ENCODE assay signal across 1 cellular context in the genomic region with DNA sequence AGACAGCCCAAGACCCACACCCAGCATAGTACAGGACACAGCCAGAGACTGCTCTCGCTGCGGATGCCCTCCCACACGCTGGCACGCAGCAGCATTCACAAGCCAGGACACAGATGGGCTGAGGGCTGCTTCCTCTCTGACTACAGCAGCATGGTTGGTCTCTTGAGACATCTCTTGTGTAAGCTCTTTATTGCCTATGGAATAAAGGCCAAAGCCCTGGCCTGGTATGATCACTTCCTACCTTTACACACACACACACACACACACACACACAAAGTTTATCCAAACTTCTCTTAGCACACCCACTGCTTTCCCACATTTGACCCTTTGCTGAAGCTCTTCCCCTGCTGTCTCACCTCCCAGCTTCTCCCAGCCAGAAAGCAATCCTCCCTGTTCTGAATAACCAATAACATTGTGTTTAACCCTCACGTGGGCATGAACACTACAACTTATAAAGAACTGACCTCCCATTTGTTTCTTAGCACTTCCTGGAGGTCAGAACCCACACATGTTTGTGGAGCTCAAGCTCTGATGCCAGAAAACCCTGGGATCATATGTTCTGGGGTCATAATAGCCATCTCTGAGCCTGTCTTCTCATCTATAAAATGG.
TF ChIP-seq lines count a peak whose summit lies in the region.

No MANE protein-coding gene starts in this region.

TF ChIP-seq in HEK293, 187 proteins besides CTCF, POLR2A, EP300 and RAD21 (continued from another document and continues in another):
- TF ChIP-seq, protein P1, sequence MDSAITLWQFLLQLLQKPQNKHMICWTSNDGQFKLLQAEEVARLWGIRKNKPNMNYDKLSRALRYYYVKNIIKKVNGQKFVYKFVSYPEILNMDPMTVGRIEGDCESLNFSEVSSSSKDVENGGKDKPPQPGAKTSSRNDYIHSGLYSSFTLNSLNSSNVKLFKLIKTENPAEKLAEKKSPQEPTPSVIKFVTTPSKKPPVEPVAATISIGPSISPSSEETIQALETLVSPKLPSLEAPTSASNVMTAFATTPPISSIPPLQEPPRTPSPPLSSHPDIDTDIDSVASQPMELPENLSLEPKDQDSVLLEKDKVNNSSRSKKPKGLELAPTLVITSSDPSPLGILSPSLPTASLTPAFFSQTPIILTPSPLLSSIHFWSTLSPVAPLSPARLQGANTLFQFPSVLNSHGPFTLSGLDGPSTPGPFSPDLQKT (IDR thresholded peaks at IDR 0.05; ENCODE audit: borderline replicate concordance, low read depth, low read length) = no peak
- TF ChIP-seq ZNF658 (tag by site-specific recombination; IDR thresholded peaks at IDR 0.05) (no peak), ZNF394 (tag by site-specific recombination; IDR thresholded peaks at IDR 0.05; ENCODE audit: borderline replicate concordance) (peak; percentile 95), PRDM1 (tag by site-specific recombination; IDR thresholded peaks at IDR 0.05) (no peak), ZBTB1 (tag by site-specific recombination; IDR thresholded peaks at IDR 0.05) (no peak), SP3 (tag by site-specific recombination; IDR thresholded peaks at IDR 0.05) (peak; percentile 40), ZFP69B (tag by site-specific recombination; IDR thresholded peaks at IDR 0.05) (no peak), ZNF350 (tag by site-specific recombination; IDR thresholded peaks at IDR 0.05) (no peak), ZNF514 (tag by site-specific recombination; IDR thresholded peaks at IDR 0.05) (no peak), ZNF707 (tag by site-specific recombination; IDR thresholded peaks at IDR 0.05) (no peak), ZNF561 (tag by site-specific recombination; IDR thresholded peaks at IDR 0.05; ENCODE audit: borderline replicate concordance) (no peak), ZNF335 (tag by site-specific recombination; conservative IDR thresholded peaks at IDR 0.05) (no peak), ZNF670 (tag by site-specific recombination; IDR thresholded peaks at IDR 0.05; ENCODE audit: low read depth) (no peak), IKZF3 (tag by site-specific recombination; IDR thresholded peaks at IDR 0.05) (no peak), ZBTB20 (tag by site-specific recombination; IDR thresholded peaks at IDR 0.05) (peak; percentile 58; the same call in 1 of the 2 replicates), ZNF792 (tag by site-specific recombination; IDR thresholded peaks at IDR 0.05) (no peak), SP7 (tag by site-specific recombination; IDR thresholded peaks at IDR 0.05) (peak; percentile 74), ZNF416 (tag by site-specific recombination; IDR thresholded peaks at IDR 0.05) (no peak), ZNF624 (tag by site-specific recombination; IDR thresholded peaks at IDR 0.05) (no peak), ZNF404 (tag by site-specific recombination; IDR thresholded peaks at IDR 0.05) (no peak), ZNF747 (tag by site-specific recombination; IDR thresholded peaks at IDR 0.05) (no peak), ZNF138 (tag by site-specific recombination; IDR thresholded peaks at IDR 0.05; ENCODE audit: borderline replicate concordance) (no peak), ZNF501 (tag by site-specific recombination; IDR thresholded peaks at IDR 0.05) (no peak), ZNF174 (tag by site-specific recombination; IDR thresholded peaks at IDR 0.05) (no peak), GFI1B (tag by site-specific recombination; IDR thresholded peaks at IDR 0.05) (no peak), REPIN1 (tag by site-specific recombination; IDR thresholded peaks at IDR 0.05; ENCODE audit: low read depth) (no peak), ZNF529 (tag by site-specific recombination; IDR thresholded peaks at IDR 0.05; ENCODE audit: insufficient replicate concordance) (no peak), ZNF777 (tag by site-specific recombination; IDR thresholded peaks at IDR 0.05; ENCODE audit: borderline replicate concordance) (no peak), ZNF37A (tag by site-specific recombination; IDR thresholded peaks at IDR 0.05) (no peak), ZBTB7A (tag by site-specific recombination; IDR thresholded peaks at IDR 0.05; ENCODE audit: low read depth) (no peak), ZNF223 (tag by site-specific recombination; IDR thresholded peaks at IDR 0.05) (no peak), GLI2 (tag by site-specific recombination; IDR thresholded peaks at IDR 0.05; ENCODE audit: borderline replicate concordance, low read depth) (no peak), WT1 (tag by site-specific recombination; IDR thresholded peaks at IDR 0.05) (peak; percentile 78), ZNF626 (tag by site-specific recombination; IDR thresholded peaks at IDR 0.05) (no peak), ZNF112 (tag by site-specific recombination; IDR thresholded peaks at IDR 0.05) (no peak), KLF9 (tag by site-specific recombination; IDR thresholded peaks at IDR 0.05; ENCODE audit: low read depth) (no peak), ZNF791 (tag by site-specific recombination; IDR thresholded peaks at IDR 0.05) (no peak)
- TF ChIP-seq, protein P2, sequence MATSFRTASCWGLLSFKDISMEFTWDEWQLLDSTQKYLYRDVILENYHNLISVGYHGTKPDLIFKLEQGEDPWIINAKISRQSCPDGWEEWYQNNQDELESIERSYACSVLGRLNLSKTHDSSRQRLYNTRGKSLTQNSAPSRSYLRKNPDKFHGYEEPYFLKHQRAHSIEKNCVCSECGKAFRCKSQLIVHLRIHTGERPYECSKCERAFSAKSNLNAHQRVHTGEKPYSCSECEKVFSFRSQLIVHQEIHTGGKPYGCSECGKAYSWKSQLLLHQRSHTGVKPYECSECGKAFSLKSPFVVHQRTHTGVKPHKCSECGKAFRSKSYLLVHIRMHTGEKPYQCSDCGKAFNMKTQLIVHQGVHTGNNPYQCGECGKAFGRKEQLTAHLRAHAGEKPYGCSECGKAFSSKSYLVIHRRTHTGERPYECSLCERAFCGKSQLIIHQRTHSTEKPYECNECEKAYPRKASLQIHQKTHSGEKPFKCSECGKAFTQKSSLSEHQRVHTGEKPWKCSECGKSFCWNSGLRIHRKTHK (tag by site-specific recombination; IDR thresholded peaks at IDR 0.05) = no peak
- TF ChIP-seq, protein P3, sequence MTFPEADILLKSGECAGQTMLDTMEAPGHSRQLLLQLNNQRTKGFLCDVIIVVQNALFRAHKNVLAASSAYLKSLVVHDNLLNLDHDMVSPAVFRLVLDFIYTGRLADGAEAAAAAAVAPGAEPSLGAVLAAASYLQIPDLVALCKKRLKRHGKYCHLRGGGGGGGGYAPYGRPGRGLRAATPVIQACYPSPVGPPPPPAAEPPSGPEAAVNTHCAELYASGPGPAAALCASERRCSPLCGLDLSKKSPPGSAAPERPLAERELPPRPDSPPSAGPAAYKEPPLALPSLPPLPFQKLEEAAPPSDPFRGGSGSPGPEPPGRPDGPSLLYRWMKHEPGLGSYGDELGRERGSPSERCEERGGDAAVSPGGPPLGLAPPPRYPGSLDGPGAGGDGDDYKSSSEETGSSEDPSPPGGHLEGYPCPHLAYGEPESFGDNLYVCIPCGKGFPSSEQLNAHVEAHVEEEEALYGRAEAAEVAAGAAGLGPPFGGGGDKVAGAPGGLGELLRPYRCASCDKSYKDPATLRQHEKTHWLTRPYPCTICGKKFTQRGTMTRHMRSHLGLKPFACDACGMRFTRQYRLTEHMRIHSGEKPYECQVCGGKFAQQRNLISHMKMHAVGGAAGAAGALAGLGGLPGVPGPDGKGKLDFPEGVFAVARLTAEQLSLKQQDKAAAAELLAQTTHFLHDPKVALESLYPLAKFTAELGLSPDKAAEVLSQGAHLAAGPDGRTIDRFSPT (tag by site-specific recombination; IDR thresholded peaks at IDR 0.05) = no peak
- TF ChIP-seq, protein P4, sequence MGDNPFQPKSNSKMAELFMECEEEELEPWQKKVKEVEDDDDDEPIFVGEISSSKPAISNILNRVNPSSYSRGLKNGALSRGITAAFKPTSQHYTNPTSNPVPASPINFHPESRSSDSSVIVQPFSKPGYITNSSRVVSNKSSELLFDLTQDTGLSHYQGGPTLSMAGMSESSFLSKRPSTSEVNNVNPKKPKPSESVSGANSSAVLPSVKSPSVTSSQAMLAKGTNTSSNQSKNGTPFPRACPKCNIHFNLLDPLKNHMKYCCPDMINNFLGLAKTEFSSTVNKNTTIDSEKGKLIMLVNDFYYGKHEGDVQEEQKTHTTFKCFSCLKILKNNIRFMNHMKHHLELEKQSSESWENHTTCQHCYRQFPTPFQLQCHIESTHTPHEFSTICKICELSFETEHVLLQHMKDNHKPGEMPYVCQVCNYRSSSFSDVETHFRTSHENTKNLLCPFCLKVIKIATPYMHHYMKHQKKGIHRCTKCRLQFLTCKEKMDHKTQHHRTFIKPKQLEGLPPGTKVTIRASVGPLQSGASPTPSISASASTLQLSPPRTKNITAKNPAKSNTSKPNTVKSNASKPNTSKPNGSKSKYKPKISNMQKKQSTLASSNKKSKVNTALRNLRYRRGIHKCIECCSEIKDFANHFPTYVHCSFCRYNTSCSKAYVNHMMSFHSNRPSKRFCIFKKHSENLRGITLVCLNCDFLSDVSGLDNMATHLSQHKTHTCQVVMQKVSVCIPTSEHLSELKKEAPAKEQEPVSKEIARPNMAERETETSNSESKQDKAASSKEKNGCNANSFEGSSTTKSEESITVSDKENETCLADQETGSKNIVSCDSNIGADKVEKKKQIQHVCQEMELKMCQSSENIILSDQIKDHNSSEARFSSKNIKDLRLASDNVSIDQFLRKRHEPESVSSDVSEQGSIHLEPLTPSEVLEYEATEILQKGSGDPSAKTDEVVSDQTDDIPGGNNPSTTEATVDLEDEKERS (tag by site-specific recombination; IDR thresholded peaks at IDR 0.05) = no peak
- TF ChIP-seq, protein P5, sequence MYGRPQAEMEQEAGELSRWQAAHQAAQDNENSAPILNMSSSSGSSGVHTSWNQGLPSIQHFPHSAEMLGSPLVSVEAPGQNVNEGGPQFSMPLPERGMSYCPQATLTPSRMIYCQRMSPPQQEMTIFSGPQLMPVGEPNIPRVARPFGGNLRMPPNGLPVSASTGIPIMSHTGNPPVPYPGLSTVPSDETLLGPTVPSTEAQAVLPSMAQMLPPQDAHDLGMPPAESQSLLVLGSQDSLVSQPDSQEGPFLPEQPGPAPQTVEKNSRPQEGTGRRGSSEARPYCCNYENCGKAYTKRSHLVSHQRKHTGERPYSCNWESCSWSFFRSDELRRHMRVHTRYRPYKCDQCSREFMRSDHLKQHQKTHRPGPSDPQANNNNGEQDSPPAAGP (tag by site-specific recombination; IDR thresholded peaks at IDR 0.05) = no peak
- TF ChIP-seq, protein P6, sequence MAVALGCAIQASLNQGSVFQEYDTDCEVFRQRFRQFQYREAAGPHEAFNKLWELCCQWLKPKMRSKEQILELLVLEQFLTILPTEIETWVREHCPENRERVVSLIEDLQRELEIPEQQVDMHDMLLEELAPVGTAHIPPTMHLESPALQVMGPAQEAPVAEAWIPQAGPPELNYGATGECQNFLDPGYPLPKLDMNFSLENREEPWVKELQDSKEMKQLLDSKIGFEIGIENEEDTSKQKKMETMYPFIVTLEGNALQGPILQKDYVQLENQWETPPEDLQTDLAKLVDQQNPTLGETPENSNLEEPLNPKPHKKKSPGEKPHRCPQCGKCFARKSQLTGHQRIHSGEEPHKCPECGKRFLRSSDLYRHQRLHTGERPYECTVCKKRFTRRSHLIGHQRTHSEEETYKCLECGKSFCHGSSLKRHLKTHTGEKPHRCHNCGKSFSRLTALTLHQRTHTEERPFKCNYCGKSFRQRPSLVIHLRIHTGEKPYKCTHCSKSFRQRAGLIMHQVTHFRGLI (tag by site-specific recombination; IDR thresholded peaks at IDR 0.05) = no peak
- TF ChIP-seq, protein P7, sequence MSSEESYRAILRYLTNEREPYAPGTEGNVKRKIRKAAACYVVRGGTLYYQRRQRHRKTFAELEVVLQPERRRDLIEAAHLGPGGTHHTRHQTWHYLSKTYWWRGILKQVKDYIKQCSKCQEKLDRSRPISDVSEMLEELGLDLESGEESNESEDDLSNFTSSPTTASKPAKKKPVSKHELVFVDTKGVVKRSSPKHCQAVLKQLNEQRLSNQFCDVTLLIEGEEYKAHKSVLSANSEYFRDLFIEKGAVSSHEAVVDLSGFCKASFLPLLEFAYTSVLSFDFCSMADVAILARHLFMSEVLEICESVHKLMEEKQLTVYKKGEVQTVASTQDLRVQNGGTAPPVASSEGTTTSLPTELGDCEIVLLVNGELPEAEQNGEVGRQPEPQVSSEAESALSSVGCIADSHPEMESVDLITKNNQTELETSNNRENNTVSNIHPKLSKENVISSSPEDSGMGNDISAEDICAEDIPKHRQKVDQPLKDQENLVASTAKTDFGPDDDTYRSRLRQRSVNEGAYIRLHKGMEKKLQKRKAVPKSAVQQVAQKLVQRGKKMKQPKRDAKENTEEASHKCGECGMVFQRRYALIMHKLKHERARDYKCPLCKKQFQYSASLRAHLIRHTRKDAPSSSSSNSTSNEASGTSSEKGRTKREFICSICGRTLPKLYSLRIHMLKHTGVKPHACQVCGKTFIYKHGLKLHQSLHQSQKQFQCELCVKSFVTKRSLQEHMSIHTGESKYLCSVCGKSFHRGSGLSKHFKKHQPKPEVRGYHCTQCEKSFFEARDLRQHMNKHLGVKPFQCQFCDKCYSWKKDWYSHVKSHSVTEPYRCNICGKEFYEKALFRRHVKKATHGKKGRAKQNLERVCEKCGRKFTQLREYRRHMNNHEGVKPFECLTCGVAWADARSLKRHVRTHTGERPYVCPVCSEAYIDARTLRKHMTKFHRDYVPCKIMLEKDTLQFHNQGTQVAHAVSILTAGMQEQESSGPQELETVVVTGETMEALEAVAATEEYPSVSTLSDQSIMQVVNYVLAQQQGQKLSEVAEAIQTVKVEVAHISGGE (tag by site-specific recombination; conservative IDR thresholded peaks at IDR 0.05; ENCODE audit: low read depth) = no peak
- TF ChIP-seq, protein P8, sequence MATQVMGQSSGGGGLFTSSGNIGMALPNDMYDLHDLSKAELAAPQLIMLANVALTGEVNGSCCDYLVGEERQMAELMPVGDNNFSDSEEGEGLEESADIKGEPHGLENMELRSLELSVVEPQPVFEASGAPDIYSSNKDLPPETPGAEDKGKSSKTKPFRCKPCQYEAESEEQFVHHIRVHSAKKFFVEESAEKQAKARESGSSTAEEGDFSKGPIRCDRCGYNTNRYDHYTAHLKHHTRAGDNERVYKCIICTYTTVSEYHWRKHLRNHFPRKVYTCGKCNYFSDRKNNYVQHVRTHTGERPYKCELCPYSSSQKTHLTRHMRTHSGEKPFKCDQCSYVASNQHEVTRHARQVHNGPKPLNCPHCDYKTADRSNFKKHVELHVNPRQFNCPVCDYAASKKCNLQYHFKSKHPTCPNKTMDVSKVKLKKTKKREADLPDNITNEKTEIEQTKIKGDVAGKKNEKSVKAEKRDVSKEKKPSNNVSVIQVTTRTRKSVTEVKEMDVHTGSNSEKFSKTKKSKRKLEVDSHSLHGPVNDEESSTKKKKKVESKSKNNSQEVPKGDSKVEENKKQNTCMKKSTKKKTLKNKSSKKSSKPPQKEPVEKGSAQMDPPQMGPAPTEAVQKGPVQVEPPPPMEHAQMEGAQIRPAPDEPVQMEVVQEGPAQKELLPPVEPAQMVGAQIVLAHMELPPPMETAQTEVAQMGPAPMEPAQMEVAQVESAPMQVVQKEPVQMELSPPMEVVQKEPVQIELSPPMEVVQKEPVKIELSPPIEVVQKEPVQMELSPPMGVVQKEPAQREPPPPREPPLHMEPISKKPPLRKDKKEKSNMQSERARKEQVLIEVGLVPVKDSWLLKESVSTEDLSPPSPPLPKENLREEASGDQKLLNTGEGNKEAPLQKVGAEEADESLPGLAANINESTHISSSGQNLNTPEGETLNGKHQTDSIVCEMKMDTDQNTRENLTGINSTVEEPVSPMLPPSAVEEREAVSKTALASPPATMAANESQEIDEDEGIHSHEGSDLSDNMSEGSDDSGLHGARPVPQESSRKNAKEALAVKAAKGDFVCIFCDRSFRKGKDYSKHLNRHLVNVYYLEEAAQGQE (tag by site-specific recombination; IDR thresholded peaks at IDR 0.05) = no peak
